In the genomic region with DNA sequence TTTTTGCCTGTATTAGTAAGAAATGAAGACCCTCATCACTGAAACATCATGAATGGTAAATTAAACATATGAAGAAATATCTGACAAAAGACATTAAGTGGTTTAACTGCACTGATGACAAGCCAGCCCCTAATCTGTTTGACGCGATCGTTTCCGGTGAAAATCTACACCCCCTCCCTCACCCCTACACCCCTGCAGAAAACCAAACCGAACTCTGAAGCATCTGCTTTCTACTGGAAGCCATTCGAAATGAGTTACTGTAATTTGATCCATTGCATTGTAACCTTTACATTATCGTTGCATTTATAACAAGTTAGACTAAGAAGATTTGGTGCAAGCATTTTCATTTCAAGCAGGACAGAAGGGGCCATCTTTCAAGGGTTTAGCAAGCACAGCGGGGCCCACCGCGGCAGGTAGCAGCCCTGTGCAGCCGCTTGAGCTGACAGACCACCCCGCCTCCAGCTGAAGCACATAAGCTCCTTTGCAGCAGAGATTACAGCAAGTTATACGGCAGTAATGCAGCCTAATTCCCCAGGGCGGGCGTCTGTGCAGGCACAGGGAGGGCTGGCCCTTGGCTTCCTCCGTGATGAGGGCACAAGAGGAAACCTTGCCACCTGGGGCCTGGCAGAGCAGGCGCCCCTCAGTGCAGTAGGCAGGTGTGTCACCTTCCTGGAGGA, we compare ENCODE assay signal across 1 cellular context.
TF ChIP-seq lines count a peak whose summit lies in the region.

No MANE protein-coding gene starts in this region.

TF ChIP-seq in IMR-90, 13 proteins besides CTCF, POLR2A, EP300 and RAD21:
- TF ChIP-seq, protein P1, sequence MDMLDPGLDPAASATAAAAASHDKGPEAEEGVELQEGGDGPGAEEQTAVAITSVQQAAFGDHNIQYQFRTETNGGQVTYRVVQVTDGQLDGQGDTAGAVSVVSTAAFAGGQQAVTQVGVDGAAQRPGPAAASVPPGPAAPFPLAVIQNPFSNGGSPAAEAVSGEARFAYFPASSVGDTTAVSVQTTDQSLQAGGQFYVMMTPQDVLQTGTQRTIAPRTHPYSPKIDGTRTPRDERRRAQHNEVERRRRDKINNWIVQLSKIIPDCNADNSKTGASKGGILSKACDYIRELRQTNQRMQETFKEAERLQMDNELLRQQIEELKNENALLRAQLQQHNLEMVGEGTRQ (IDR thresholded peaks at IDR 0.05; ENCODE audit: low read depth, low read length), result no peak
- TF ChIP-seq CEBPB (IDR thresholded peaks at IDR 0.05; ENCODE audit: low read depth, low read length) (no peak), FOS (IDR thresholded peaks at IDR 0.05; ENCODE audit: low read depth, low read length) (no peak), MAZ (IDR thresholded peaks at IDR 0.05; ENCODE audit: borderline replicate concordance, low read depth, low read length) (no peak), BHLHE40 (IDR thresholded peaks at IDR 0.05; ENCODE audit: low read depth, low read length) (no peak), CHD1 (IDR thresholded peaks at IDR 0.05; ENCODE audit: low read depth, low read length) (no peak), NFE2L2 (IDR thresholded peaks at IDR 0.05; ENCODE audit: low read depth, low read length) (no peak), RFX5 (IDR thresholded peaks at IDR 0.05; ENCODE audit: low read depth, low read length) (no peak), MAFK (IDR thresholded peaks at IDR 0.05; ENCODE audit: low read depth, low read length) (no peak), SMC3 (IDR thresholded peaks at IDR 0.05; ENCODE audit: low read depth, low read length) (no peak; the same call in 1 of the 2 replicates), RCOR1 (IDR thresholded peaks at IDR 0.05; ENCODE audit: insufficient replicate concordance, low read length) (no peak), MXI1 (IDR thresholded peaks at IDR 0.05; ENCODE audit: borderline replicate concordance, low read depth, low read length) (no peak)
- TF ChIP-seq, protein P2, sequence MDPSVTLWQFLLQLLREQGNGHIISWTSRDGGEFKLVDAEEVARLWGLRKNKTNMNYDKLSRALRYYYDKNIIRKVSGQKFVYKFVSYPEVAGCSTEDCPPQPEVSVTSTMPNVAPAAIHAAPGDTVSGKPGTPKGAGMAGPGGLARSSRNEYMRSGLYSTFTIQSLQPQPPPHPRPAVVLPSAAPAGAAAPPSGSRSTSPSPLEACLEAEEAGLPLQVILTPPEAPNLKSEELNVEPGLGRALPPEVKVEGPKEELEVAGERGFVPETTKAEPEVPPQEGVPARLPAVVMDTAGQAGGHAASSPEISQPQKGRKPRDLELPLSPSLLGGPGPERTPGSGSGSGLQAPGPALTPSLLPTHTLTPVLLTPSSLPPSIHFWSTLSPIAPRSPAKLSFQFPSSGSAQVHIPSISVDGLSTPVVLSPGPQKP (IDR thresholded peaks at IDR 0.05; ENCODE audit: borderline replicate concordance, low read depth, low read length), result no peak
